8 cellular contexts compared by ENCODE assay signal in genomic region chrX:136065044-136065671, GRCh38.
DNase-seq lines count a peak whose midpoint lies in the region; ATAC-seq and TF ChIP-seq lines count a peak whose summit lies in the region.

No MANE protein-coding gene starts in this region.

- H3K9me3 ChIP-seq in HEK293 (ENCODE audit: control insufficient read depth, insufficient read depth, low read depth, low read length), result no peaks in the 10 kb centered on the region
- H3K9me3 ChIP-seq in SK-N-SH, result no peaks in the 10 kb centered on the region
- H3K9me3 ChIP-seq in esophagus squamous epithelium, result no peaks in the 10 kb centered on the region

- no peak overlapping the region for H3K9ac ChIP-seq in SK-N-SH

- TF ChIP-seq CTCF in HEK293 (tag by site-specific recombination; IDR thresholded peaks at IDR 0.05) (no peak), SK-N-SH (IDR thresholded peaks at IDR 0.05) (no peak), esophagus squamous epithelium (IDR thresholded peaks at IDR 0.05) (no peak)

- no peak for TF ChIP-seq EP300 in SK-N-SH (IDR thresholded peaks at IDR 0.05; ENCODE audit: borderline replicate concordance in 1 of 2, low read depth in 1 of 2, low read length in 1 of 2)

- no peak for TF ChIP-seq POLR2A in esophagus squamous epithelium (IDR thresholded peaks at IDR 0.05)

- no peaks in the 10 kb centered on the region for H3K9me2 ChIP-seq in SK-N-SH

- TF ChIP-seq RAD21 in SK-N-SH (IDR thresholded peaks at IDR 0.05; ENCODE audit: low read length), result no peak

- intact Hi-C loops in esophagus squamous epithelium (cut with DNase I), result no loop called here

- no peak overlapping the region for H3K4me2 ChIP-seq in SK-N-SH

- H3K79me2 ChIP-seq in SK-N-SH (ENCODE audit: insufficient read depth), result no peaks in the 10 kb centered on the region

- CTCF ChIA-PET in HEK293 (lab: Yijun Ruan, JAX) (interaction anchor here (0.6 to 1.1 kb wide), 4 partner anchors 9 to 99 kb away, joined by 3 to 4 read pairs (median 4); no protein-coding TSS in a partner anchor), SK-N-SH (lab: Yijun Ruan, JAX) (interaction anchor here (0.6 kb wide), 1 partner anchor 35 kb away, joined by 3 read pairs; no protein-coding TSS in a partner anchor)

- H3K4me1 ChIP-seq in HEK293 (ENCODE audit: control insufficient read depth, insufficient read depth, low read length), result peaks cover 14% of the 10 kb centered on the region
- H3K4me1 ChIP-seq in SK-N-SH (ENCODE audit: control insufficient read depth in 1 of 2, insufficient read depth in 2 of 2, low read depth in 1 of 2, low read length in 1 of 2), result no peaks in the 10 kb centered on the region
- H3K4me1 ChIP-seq in esophagus squamous epithelium, result no peaks in the 10 kb centered on the region

- POLR2A ChIA-PET in HEK293 (lab: Yijun Ruan, JAX), result interaction anchor here (0.6 to 2.1 kb wide), 8 partner anchors 8 to 815 kb away, joined by 3 to 14 read pairs (median 3); partner anchors contain the start of gene RBMX
- POLR2A ChIA-PET in SK-N-SH (lab: Yijun Ruan, JAX), result no interaction called here

- ATAC-seq in GM18498 (IDR thresholded peaks at IDR 0.05; ENCODE audit: unreplicated experiment), result no peak
- ATAC-seq in GM19395 (IDR thresholded peaks at IDR 0.05; ENCODE audit: unreplicated experiment), result no peak
- ATAC-seq in HG03175 (IDR thresholded peaks at IDR 0.05; ENCODE audit: unreplicated experiment), result no peak

- no peak for DNase-seq in SK-N-SH
- DNase-seq in esophagus squamous epithelium (lab: John Stamatoyannopoulos, UW), result no peak
- DNase-seq in renal cortical epithelial cell (ENCODE audit: low read depth), result peak; percentile 54
- DNase-seq in NCI-H2081 (lab: John Stamatoyannopoulos, UW), result no peak

- 38% methylated on average over 7 of the region's 7 CpGs for WGBS in SK-N-SH (ENCODE audit: low lambda C conversion rate)
- WGBS in esophagus squamous epithelium, 2 donors, result 30 to 48% methylated on average over 2 to 7 of the region's 7 CpGs

- H3K27me3 ChIP-seq in SK-N-SH (ENCODE audit: insufficient read depth) (peaks cover 5% of the 10 kb centered on the region; the same call in 1 of the 2 replicates), esophagus squamous epithelium (no peaks in the 10 kb centered on the region)

- no peaks in the 10 kb centered on the region for H4K20me1 ChIP-seq in SK-N-SH (ENCODE audit: insufficient read depth)

- H2AFZ ChIP-seq in SK-N-SH (ENCODE audit: low read depth), result no peak overlapping the region

- no peaks in the 10 kb centered on the region for H3F3A ChIP-seq in SK-N-SH (replicated peaks; ENCODE audit: insufficient read depth)

- no peaks in the 10 kb centered on the region for H3K36me3 ChIP-seq in HEK293 (ENCODE audit: control insufficient read depth in 2 of 2, insufficient read depth in 1 of 2, low read length in 2 of 2)
- H3K36me3 ChIP-seq in SK-N-SH (replicated peaks in 1 of 2; ENCODE audit: control insufficient read depth in 1 of 2, insufficient read depth in 2 of 2, low read length in 1 of 2), result no peaks in the 10 kb centered on the region
- no peaks in the 10 kb centered on the region for H3K36me3 ChIP-seq in esophagus squamous epithelium

- peak overlapping the region; percentile 79 for H3K27ac ChIP-seq in HEK293 (ENCODE audit: extremely low read depth, low read depth, low read length)
- H3K27ac ChIP-seq in SK-N-SH (ENCODE audit: low read depth in 2 of 2, low read length in 1 of 2), result no peak overlapping the region
- H3K27ac ChIP-seq in esophagus squamous epithelium, result peak overlapping the region; percentile 42 to 85 (median 70)

- H3K4me3 ChIP-seq in HEK293 (ENCODE audit: low read depth, low read length) (no peak overlapping the region), SK-N-SH (ENCODE audit: low read depth in 2 of 2, low read length in 1 of 2) (no peak overlapping the region), esophagus squamous epithelium (no peak overlapping the region)

TF ChIP-seq in HEK293, 187 proteins besides CTCF, POLR2A, EP300 and RAD21 (continues in another document):
- TF ChIP-seq ZNF76 (tag by site-specific recombination; IDR thresholded peaks at IDR 0.05; ENCODE audit: borderline replicate concordance, low read depth) (peak; percentile 59), PRDM1 (tag by site-specific recombination; IDR thresholded peaks at IDR 0.05) (peak; percentile 61; the same call in 1 of the 2 replicates), ZNF558 (tag by site-specific recombination; IDR thresholded peaks at IDR 0.05) (no peak; the same call in 1 of the 2 replicates), ZNF692 (tag by site-specific recombination; IDR thresholded peaks at IDR 0.05) (peak; percentile 68), ZFP37 (tag by site-specific recombination; IDR thresholded peaks at IDR 0.05) (0 out of 2 replicates have a peak, but pooled peaks have one; percentile 34), ZBTB1 (tag by site-specific recombination; IDR thresholded peaks at IDR 0.05) (no peak), KLF7 (tag by site-specific recombination; IDR thresholded peaks at IDR 0.05; ENCODE audit: borderline replicate concordance) (no peak), KLF17 (tag by site-specific recombination; IDR thresholded peaks at IDR 0.05) (0 out of 2 replicates have a peak, but pooled peaks have one; percentile 49), ZNF792 (tag by site-specific recombination; IDR thresholded peaks at IDR 0.05) (no peak), TCF7L2 (IDR thresholded peaks at IDR 0.05; ENCODE audit: borderline replicate concordance, low read depth, low read length) (peak; percentile 74; the same call in 1 of the 2 replicates), ZNF211 (tag by site-specific recombination; IDR thresholded peaks at IDR 0.05; ENCODE audit: low read depth) (no peak)

TF ChIP-seq in SK-N-SH, 30 proteins besides CTCF, POLR2A, EP300 and RAD21:
- no peak for TF ChIP-seq TAF1 (IDR thresholded peaks at IDR 0.05; ENCODE audit: borderline replicate concordance, low read depth, low read length)
- TF ChIP-seq IRF3 (IDR thresholded peaks at IDR 0.05; ENCODE audit: low read depth, low read length), result no peak
- TF ChIP-seq TCF12 (IDR thresholded peaks at IDR 0.05), result 0 out of 2 replicates have a peak, but pooled peaks have one; percentile 8
- TF ChIP-seq NFIC (IDR thresholded peaks at IDR 0.05; ENCODE audit: borderline replicate concordance), result no peak
- TF ChIP-seq SMC3 (IDR thresholded peaks at IDR 0.05; ENCODE audit: low read depth, low read length), result no peak
- TF ChIP-seq EZH2phosphoT487 (IDR thresholded peaks at IDR 0.05; ENCODE audit: borderline replicate concordance, low read depth), result no peak
- no peak for TF ChIP-seq REST (IDR thresholded peaks at IDR 0.05; ENCODE audit: low read depth, low read length)
- 0 out of 2 replicates have a peak, but pooled peaks have one; percentile 27 for TF ChIP-seq RXRA (IDR thresholded peaks at IDR 0.05; ENCODE audit: borderline replicate concordance, low read depth)
- TF ChIP-seq SIN3A (IDR thresholded peaks at IDR 0.05; ENCODE audit: borderline replicate concordance, low read depth, low read length), result no peak

Comparison
In these comparisons a context has a peak if more than half of its experiments do, and no peak if none do; other contexts are left out.
1. H3K27ac ChIP-seq: peak in HEK293 (single experiment) and esophagus squamous epithelium (4 of 4); none in SK-N-SH (0 of 2).
2. Of the 4 proteins assayed by ChIP-seq in both HEK293 and SK-N-SH: peak only in HEK293: YY1; only in SK-N-SH: none; in both: none; in neither: 3.